18 cellular contexts compared by ENCODE assay signal in genomic region chr5:76137887-76138542, GRCh38. TPM values are rescaled to one million over a fixed set of nuclear protein-coding genes. Genes with fewer than 3 reads are reported as not detected.
A peak's percentile ranks its signal among the peaks of the same experiment; 100 is the strongest.
DNase-seq lines count a peak whose midpoint lies in the region; ATAC-seq and TF ChIP-seq lines count a peak whose summit lies in the region.
"Had no signal": no experiment of that assay in that cellular context is flagged by ENCODE, and none has a peak within 500 bp of the region (broad histone marks: within the 10 kb centered on the region; RNA-seq: fewer than 3 reads in every experiment).

No MANE protein-coding gene starts in this region.

- H3K27me3 ChIP-seq in ascending aorta (no peaks in the 10 kb centered on the region), vagina (no peaks in the 10 kb centered on the region)
- H3K27me3 ChIP-seq: BLaER1 treated with 17β-estradiol and CSF1 and Interleukin-3, amounts not matched to agents 10 nM and 100 nM had no signal

- H3K4me3 ChIP-seq in ascending aorta (no peak overlapping the region), vagina (no peak overlapping the region)
- H3K4me3 ChIP-seq: A549; BLaER1 treated with 17β-estradiol and CSF1 and Interleukin-3, amounts not matched to agents 10 nM and 100 nM had no signal

- H3K36me3 Mint-ChIP-seq in activated CD4-positive, alpha-beta T cell treated with anti-CD3 and anti-CD28 coated beads, Interleukin-2, amount 10 ng/mL, durations not matched to agents 24 days and 14 days (ENCODE audit: low read depth) = no peaks in the 10 kb centered on the region
- H3K36me3 Mint-ChIP-seq: CD8-positive, alpha-beta T cell had no signal

- no peak for TF ChIP-seq CTCF in ascending aorta (IDR thresholded peaks at IDR 0.05)
- TF ChIP-seq CTCF in vagina (IDR thresholded peaks at IDR 0.05) = no peak

- H3K27ac Mint-ChIP-seq in activated CD4-positive, alpha-beta T cell treated with anti-CD3 and anti-CD28 coated beads, Interleukin-2, amount 10 ng/mL, durations not matched to agents 24 days and 14 days = no peak overlapping the region
- H3K27ac Mint-ChIP-seq: B cell; CD4-positive, alpha-beta T cell; CD8-positive, alpha-beta T cell had no signal

- no peak for ATAC-seq in SK-N-SH treated with all-trans-retinoic acid at 6 μM for 48 hours
- ATAC-seq: A549; CD8-positive, alpha-beta T cell had no signal

- TF ChIP-seq POLR2A in vagina (IDR thresholded peaks at IDR 0.05) = no peak

- peak; percentile 11 for DNase-seq in activated CD4-positive, alpha-beta T cell treated with anti-CD3 and anti-CD28 coated beads, Interleukin-2, amount 10 ng/mL, durations not matched to agents 24 days and 14 days
- DNase-seq in activated CD4-positive, alpha-beta T cell treated with anti-CD3 and anti-CD28 coated beads, Interleukin-2, amount 50 U/mL, for 4 hours = no peak
- DNase-seq in ascending aorta (ENCODE audit: low spot score in 2 of 2) (no peak), vagina (ENCODE audit: extremely low spot score in 2 of 2) (no peak)
- DNase-seq: AML-193; Caco-2; Calu3; CD4-positive, alpha-beta T cell; CD8-positive, alpha-beta T cell; DMS79 treated with DMSO at 0.1 percent for 48 hours; GF-D8 had no signal

- intact Hi-C loops in activated CD4-positive, alpha-beta T cell treated with anti-CD3 and anti-CD28 coated beads, Interleukin-2, amount 10 ng/mL, durations not matched to agents 24 days and 14 days (cut with micrococcal nuclease) = no loop called here
- intact Hi-C loops in ascending aorta (cut with DNase I) (no loop called here), vagina (cut with DNase I) (no loop called here)

- H3K9me3 ChIP-seq in ascending aorta (no peaks in the 10 kb centered on the region), vagina (no peaks in the 10 kb centered on the region)
- H3K9me3 ChIP-seq: A549; BLaER1 treated with 17β-estradiol and CSF1 and Interleukin-3, amounts not matched to agents 10 nM and 100 nM; Caco-2 had no signal

- H3K4me1 Mint-ChIP-seq in activated CD4-positive, alpha-beta T cell treated with anti-CD3 and anti-CD28 coated beads, Interleukin-2, amount 10 ng/mL, durations not matched to agents 24 days and 14 days = no peaks in the 10 kb centered on the region
- H3K4me1 Mint-ChIP-seq: B cell had no signal

- H3K27me3 Mint-ChIP-seq in activated CD4-positive, alpha-beta T cell treated with anti-CD3 and anti-CD28 coated beads, Interleukin-2, amount 10 ng/mL, durations not matched to agents 24 days and 14 days = peaks cover 37% of the 10 kb centered on the region

- no peak overlapping the region for H3K4me3 Mint-ChIP-seq in activated CD4-positive, alpha-beta T cell treated with anti-CD3 and anti-CD28 coated beads, Interleukin-2, amount 10 ng/mL, durations not matched to agents 24 days and 14 days
- H3K4me3 Mint-ChIP-seq: B cell; CD4-positive, alpha-beta T cell; CD8-positive, alpha-beta T cell had no signal

- H3K36me3 ChIP-seq in ascending aorta (no peaks in the 10 kb centered on the region), vagina (no peaks in the 10 kb centered on the region)
- H3K36me3 ChIP-seq: BLaER1 treated with 17β-estradiol and CSF1 and Interleukin-3, amounts not matched to agents 10 nM and 100 nM had no signal

- H3K9me3 Mint-ChIP-seq in activated CD4-positive, alpha-beta T cell treated with anti-CD3 and anti-CD28 coated beads, Interleukin-2, amount 10 ng/mL, durations not matched to agents 24 days and 14 days = no peaks in the 10 kb centered on the region
- H3K9me3 Mint-ChIP-seq: CD4-positive, alpha-beta T cell; CD8-positive, alpha-beta T cell had no signal

- H3K4me1 ChIP-seq in ascending aorta (no peaks in the 10 kb centered on the region), vagina (no peaks in the 10 kb centered on the region)
- H3K4me1 ChIP-seq: A549; BLaER1 treated with 17β-estradiol and CSF1 and Interleukin-3, amounts not matched to agents 10 nM and 100 nM; Caco-2 had no signal

- no peak overlapping the region for H3K27ac ChIP-seq in ascending aorta
- no peak overlapping the region for H3K27ac ChIP-seq in vagina
- H3K27ac ChIP-seq: 22Rv1; A549; BLaER1 treated with 17β-estradiol and CSF1 and Interleukin-3, amounts not matched to agents 10 nM and 100 nM; C4-2B had no signal

TF ChIP-seq in SK-N-SH treated with all-trans-retinoic acid at 6 μM for 48 hours, 23 proteins besides CTCF, POLR2A, EP300 and RAD21:
- TF ChIP-seq TCF4 (CRISPR knock-in tag; IDR thresholded peaks at IDR 0.05; ENCODE audit: borderline replicate concordance) (peak; percentile 60), BACH2 (CRISPR knock-in tag; IDR thresholded peaks at IDR 0.05; ENCODE audit: borderline replicate concordance) (no peak), TSHZ2 (CRISPR knock-in tag; IDR thresholded peaks at IDR 0.05) (0 out of 2 replicates have a peak, but pooled peaks have one; percentile 50), ZNF8 (CRISPR knock-in tag; IDR thresholded peaks at IDR 0.05) (peak; percentile 93), PPARA (CRISPR knock-in tag; IDR thresholded peaks at IDR 0.05; ENCODE audit: borderline replicate concordance) (no peak)

RNA-seq across cellular contexts. Expression of gene SV2C, which starts 54.8 kb away (rescaled TPM):
- total RNA-seq in activated CD4-positive, alpha-beta T cell treated with anti-CD3 and anti-CD28 coated beads, Interleukin-2, amount 10 ng/mL, durations not matched to agents 24 days and 14 days = not detected in 2 replicates
- total RNA-seq in ascending aorta (not detected), vagina (3.4 TPM)
- total RNA-seq: A172, B cell, Caco-2 had no signal
